21 cellular contexts compared by ENCODE assay signal in the genomic region with DNA sequence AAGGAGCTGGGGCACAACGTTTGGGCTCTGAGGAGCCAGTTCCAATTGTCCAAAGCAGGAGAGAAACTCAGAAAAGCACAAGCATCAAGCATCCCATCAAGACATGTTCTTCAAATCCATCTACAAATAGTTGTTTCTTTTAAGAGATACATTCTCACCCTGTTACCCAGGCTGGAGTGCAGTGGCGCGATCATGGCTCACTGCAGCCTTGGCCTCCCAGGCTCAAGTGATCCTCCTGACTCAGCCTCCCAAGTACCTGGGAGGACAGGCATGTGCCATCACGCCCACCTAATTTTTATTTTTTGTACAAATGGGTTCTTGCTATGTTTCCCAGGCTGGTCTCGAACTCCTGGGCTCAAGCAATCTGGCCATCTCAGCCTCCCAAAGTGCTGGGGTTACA.
"Had no signal": no experiment of that assay in that cellular context is flagged by ENCODE, and none has a peak within 500 bp of the region (broad histone marks: within the 10 kb centered on the region; RNA-seq: fewer than 3 reads in every experiment).

No MANE protein-coding gene starts in this region.

- H3K4me3 ChIP-seq: coronary artery, hepatocyte, lung, right atrium auricular region, stomach, uterus had no signal

- H3K36me3 ChIP-seq: uterus had no signal

- H3K4me3 Mint-ChIP-seq: nephron; stimulated activated effector memory CD8-positive, alpha-beta T cell treated with anti-CD3 and anti-CD28 coated beads, Interleukin-12 subunit alpha, Interleukin-12 subunit beta, amount 100 ng/mL, for 72 hours had no signal

- H3K27ac ChIP-seq: coronary artery, hepatocyte, neutrophil, right atrium auricular region, stomach, uterus had no signal

- H3K9me3 Mint-ChIP-seq: nephron; stimulated activated effector memory CD8-positive, alpha-beta T cell treated with anti-CD3 and anti-CD28 coated beads, Interleukin-12 subunit alpha, Interleukin-12 subunit beta, amount 100 ng/mL, for 72 hours had no signal

- H3K4me1 ChIP-seq: uterus had no signal

- H3K9me3 ChIP-seq: neutrophil, right atrium auricular region, stomach, uterus had no signal

- DNase-seq: effector CD8-positive, alpha-beta T cell; foreskin melanocyte; kidney; left ventricle myocardium superior; mesenchymal stem cell; midbrain; small intestine; stimulated activated CD4-positive, alpha-beta T cell treated with anti-CD3 and anti-CD28 coated beads, Interleukin-2, amount 100 ng/mL, for 48 hours; stomach; substantia nigra; trophoblast cell; uterus had no signal

- H3K27me3 ChIP-seq: dorsolateral prefrontal cortex, hepatocyte, neutrophil, right atrium auricular region, stomach, uterus had no signal

- H3K4me1 Mint-ChIP-seq: nephron had no signal

- ATAC-seq: left colon; left ventricle myocardium superior; stimulated activated effector memory CD8-positive, alpha-beta T cell treated with anti-CD3 and anti-CD28 coated beads, Interleukin-12 subunit alpha, Interleukin-12 subunit beta, amount 100 ng/mL, for 72 hours had no signal
